ENCODE assay signal across 1 cellular context in genomic region chr10:20882091-20882490, GRCh38.
A peak's percentile ranks its signal among the peaks of the same experiment; 100 is the strongest.
TF ChIP-seq lines count a peak whose summit lies in the region.

No MANE protein-coding gene starts in this region.

TF ChIP-seq in WTC11, 78 proteins besides CTCF, POLR2A, EP300 and RAD21 (continued from another document):
- 0 out of 2 replicates have a peak, but pooled peaks have one; percentile 57 for TF ChIP-seq ZNF512 (CRISPR knock-in tag; IDR thresholded peaks at IDR 0.05; ENCODE audit: borderline replicate concordance)
- TF ChIP-seq GABPB1 (CRISPR knock-in tag; IDR thresholded peaks at IDR 0.05) = no peak
- TF ChIP-seq, protein P1, sequence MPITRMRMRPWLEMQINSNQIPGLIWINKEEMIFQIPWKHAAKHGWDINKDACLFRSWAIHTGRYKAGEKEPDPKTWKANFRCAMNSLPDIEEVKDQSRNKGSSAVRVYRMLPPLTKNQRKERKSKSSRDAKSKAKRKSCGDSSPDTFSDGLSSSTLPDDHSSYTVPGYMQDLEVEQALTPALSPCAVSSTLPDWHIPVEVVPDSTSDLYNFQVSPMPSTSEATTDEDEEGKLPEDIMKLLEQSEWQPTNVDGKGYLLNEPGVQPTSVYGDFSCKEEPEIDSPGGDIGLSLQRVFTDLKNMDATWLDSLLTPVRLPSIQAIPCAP (CRISPR knock-in tag; IDR thresholded peaks at IDR 0.05) = no peak
